ENCODE assay signal across 25 cellular contexts in the genomic region with DNA sequence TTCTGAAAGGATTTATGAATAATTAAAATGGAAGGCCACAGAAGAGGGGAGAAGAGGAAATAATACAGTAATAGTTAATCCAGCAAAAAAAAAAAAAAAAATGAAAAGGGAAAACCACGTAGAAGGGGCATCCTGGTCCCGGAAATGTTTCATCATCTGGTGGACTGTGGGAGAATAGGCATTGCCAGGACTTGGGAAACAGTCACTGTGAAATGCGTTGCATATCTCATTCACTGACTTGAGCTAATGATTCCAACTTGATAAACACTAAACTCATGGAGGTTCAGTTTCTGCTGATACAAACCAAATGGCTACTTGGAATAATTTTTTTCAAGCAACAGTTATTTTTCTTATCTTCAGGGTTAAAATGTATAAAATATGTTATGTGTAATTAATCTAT. TPM values are rescaled to one million over a fixed set of nuclear protein-coding genes. Genes with fewer than 3 reads are reported as not detected.
DNase-seq lines count a peak whose midpoint lies in the region; ATAC-seq and TF ChIP-seq lines count a peak whose summit lies in the region.
"Had no signal": no experiment of that assay in that cellular context is flagged by ENCODE, and none has a peak within 500 bp of the region (broad histone marks: within the 10 kb centered on the region; RNA-seq: fewer than 3 reads in every experiment).

No MANE protein-coding gene starts in this region.

- WGBS in esophagus muscularis mucosa: 50% methylated on average over 3 of the region's 3 CpGs
- WGBS in lung, 2 donors: 46 to 47% methylated on average over 3 of the region's 3 CpGs

- TF ChIP-seq CTCF in esophagus muscularis mucosa (IDR thresholded peaks at IDR 0.05): no peak
- TF ChIP-seq CTCF in lung (IDR thresholded peaks at IDR 0.05; ENCODE audit: control extremely low read depth, extremely low read depth): no peak

- H3K4me1 ChIP-seq in ACC112 (ENCODE audit: control insufficient read depth, insufficient read depth, low read length, unreplicated experiment) (no peaks in the 10 kb centered on the region), esophagus muscularis mucosa (no peaks in the 10 kb centered on the region), lung (ENCODE audit: control insufficient read depth in 2 of 2, insufficient read depth in 2 of 2, low read length in 2 of 2) (no peaks in the 10 kb centered on the region)
- H3K4me1 ChIP-seq: SJSA1 had no signal

- H3K4me3 ChIP-seq in ACC112 (ENCODE audit: low read depth, low read length): no peak overlapping the region
- no peak overlapping the region for H3K4me3 ChIP-seq in esophagus muscularis mucosa
- H3K4me3 ChIP-seq in lung: no peak overlapping the region
- H3K4me3 ChIP-seq: GM12878, SJSA1 had no signal

- H3K27me3 ChIP-seq in ACC112 (ENCODE audit: insufficient read depth, low read length) (no peaks in the 10 kb centered on the region), esophagus muscularis mucosa (no peaks in the 10 kb centered on the region), lung (ENCODE audit: control insufficient read depth, insufficient read depth) (no peaks in the 10 kb centered on the region)
- H3K27me3 ChIP-seq: SJSA1 had no signal

- no peak for TF ChIP-seq POLR2A in esophagus muscularis mucosa (IDR thresholded peaks at IDR 0.05; ENCODE audit: low read depth)

- H3K27ac ChIP-seq in ACC112 (ENCODE audit: low read depth, low read length) (no peak overlapping the region), esophagus muscularis mucosa (replicated peaks in 1 of 4) (no peak overlapping the region), lung (ENCODE audit: low read depth in 1 of 2, low read length in 1 of 2) (no peak overlapping the region)
- H3K27ac ChIP-seq: SJSA1 had no signal

- ATAC-seq in lung (ENCODE audit: insufficient read depth, low FRiP score) (no peak), GM21447 (IDR thresholded peaks at IDR 0.05; ENCODE audit: unreplicated experiment) (no peak), GM18909 (IDR thresholded peaks at IDR 0.05; ENCODE audit: poor library complexity, unreplicated experiment) (no peak)
- ATAC-seq: GM12878, Right ventricle myocardium inferior had no signal

- H3K9me3 ChIP-seq in esophagus muscularis mucosa (peaks cover 0 to 4% (median 0%) of the 10 kb centered on the region in 4 donors), lung (ENCODE audit: control insufficient read depth in 2 of 2, insufficient read depth in 1 of 2, low read length in 1 of 2) (peaks cover 6 to 10% of the 10 kb centered on the region in 2 donors)

- H3K36me3 ChIP-seq in ACC112 (ENCODE audit: insufficient read depth, low read length): no peaks in the 10 kb centered on the region
- no peaks in the 10 kb centered on the region for H3K36me3 ChIP-seq in esophagus muscularis mucosa
- no peaks in the 10 kb centered on the region for H3K36me3 ChIP-seq in lung (ENCODE audit: control insufficient read depth in 2 of 2, insufficient read depth in 2 of 2, low read length in 2 of 2)
- H3K36me3 ChIP-seq: SJSA1 had no signal

- no peak for TF ChIP-seq EP300 in esophagus muscularis mucosa (IDR thresholded peaks at IDR 0.05)

- peak; percentile 27 for DNase-seq in RPMI7951 (ENCODE audit: low read depth)
- peak; percentile 19 for DNase-seq in esophagus muscularis mucosa (ENCODE audit: extremely low spot score)
- DNase-seq in lung (ENCODE audit: low spot score): peak; percentile 18
- no peak for DNase-seq in T-helper 9 cell
- no peak for DNase-seq in G401 (ENCODE audit: low spot score)
- DNase-seq: CD4-positive, CD25-positive, alpha-beta regulatory T cell; COR-L47; DMS79 treated with DMSO at 0.1 percent for 48 hours; GOT3; HCEC 1CT; IMR-90; NCI-H1417; NCI-H1694 treated with DMSO at 0.1 percent for 48 hours; NCI-H2081 treated with DMSO at 0.1 percent for 48 hours; NCI-H2171 treated with DMSO at 0.1 percent for 48 hours; NCI-H446; NCI-H526 had no signal

- in situ Hi-C loops in G401 (cut with HindIII; ENCODE audit: low sequenced_read_pairs): no loop called here

- H2AFZ ChIP-seq in ACC112 (ENCODE audit: low read length, unreplicated experiment): peak overlapping the region; percentile 50

- no peaks in the 10 kb centered on the region for H3K79me2 ChIP-seq in ACC112 (ENCODE audit: control insufficient read depth, insufficient read depth, low read length, unreplicated experiment)

- intact Hi-C loops in esophagus muscularis mucosa (cut with DNase I): no loop called here

RNA-seq across cellular contexts. Expression of a gene that starts 3.2 kb away (rescaled TPM):
- total RNA-seq in RPMI7951 (2014; rRNA removed; shearing (Covaris generic)): not detected in 2 replicates
- total RNA-seq in esophagus muscularis mucosa: under 1 TPM in 1 of 4 donors, not detected in 3; 0.17 TPM
- total RNA-seq in lung: under 1 TPM; 0.18 to 0.43 TPM
- 1 to 10 TPM in 1 of 2 donors, under 1 TPM in 1; 0.04 to 1.1 TPM for polyA plus RNA-seq in lung
- 0.06 TPM in 1 of 2 replicates, not detected in the other for total RNA-seq in G401 (2014; rRNA removed; shearing (Covaris generic))
- total RNA-seq: CD4-positive, CD25-positive, alpha-beta regulatory T cell; IMR-90; OCI-LY7; Right ventricle myocardium inferior; SJSA1 had no signal
- polyA plus RNA-seq: BJ; CD4-positive, CD25-positive, alpha-beta regulatory T cell; IMR-90 had no signal

RNA-seq across cellular contexts. Expression of a gene that starts 28.5 kb away (rescaled TPM):
- total RNA-seq in RPMI7951 (2014; rRNA removed; shearing (Covaris generic)): 6.4 and 6.6 TPM in 2 replicates
- total RNA-seq in esophagus muscularis mucosa (100 to 1,000 TPM in 1 of 4 donors, 10 to 100 TPM in 3; 64.1 to 122 (median 93.8) TPM), lung (10 to 100 TPM; 32.7 to 38.7 TPM)
- polyA plus RNA-seq in lung: 10 to 100 TPM; 11.3 to 13.7 TPM
- total RNA-seq in G401 (2014; rRNA removed; shearing (Covaris generic)): 9.1 and 11.3 TPM in 2 replicates

Comparison
In these comparisons a context has a peak if more than half of its experiments do, and no peak if none do; other contexts are left out.
1. DNase-seq: peak in RPMI7951 (single experiment), esophagus muscularis mucosa (single experiment) and lung (single experiment); none in T-helper 9 cell (single experiment) and G401 (single experiment).